8 cellular contexts compared by ENCODE assay signal in genomic region chr17:55527520-55528118, GRCh38. TPM values are rescaled to one million over a fixed set of nuclear protein-coding genes. Genes with fewer than 3 reads are reported as not detected.
A peak's percentile ranks its signal among the peaks of the same experiment; 100 is the strongest.
DNase-seq lines count a peak whose midpoint lies in the region; ATAC-seq and TF ChIP-seq lines count a peak whose summit lies in the region.

No MANE protein-coding gene starts in this region.

- H3K27me3 Mint-ChIP-seq in immature natural killer cell (ENCODE audit: low read depth in 3 of 3): peaks cover 1 to 5% (median 3%) of the 10 kb centered on the region in 3 donors

- no peaks in the 10 kb centered on the region for H3K9me3 Mint-ChIP-seq in immature natural killer cell

- peak; percentile 75 for TF ChIP-seq CTCF in retinal pigment epithelial cell (conservative IDR thresholded peaks at IDR 0.05; ENCODE audit: low read depth, low read length)

- H3K27ac Mint-ChIP-seq in immature natural killer cell: no peak overlapping the region

- DNase-seq in ELR (ENCODE audit: low read depth) (peak; percentile 55), LHCN-M2 (ENCODE audit: low read depth) (peak; percentile 41), SKM-1 (lab: John Stamatoyannopoulos, UW; ENCODE audit: unreplicated experiment) (peak; percentile 16), glomerular visceral epithelial cell (ENCODE audit: extremely low spot score) (peak; percentile 6), retinal pigment epithelial cell (ENCODE audit: low read depth) (no peak), activated gamma-delta T cell (lab: John Stamatoyannopoulos, UW) (no peak), immature natural killer cell (no peak)

- ATAC-seq in HG03045 (IDR thresholded peaks at IDR 0.05; ENCODE audit: unreplicated experiment): no peak

- H3K4me3 ChIP-seq in retinal pigment epithelial cell (ENCODE audit: low read length): no peak overlapping the region

- no peaks in the 10 kb centered on the region for H3K4me1 Mint-ChIP-seq in immature natural killer cell

- no peak overlapping the region for H3K4me3 Mint-ChIP-seq in immature natural killer cell

- H3K36me3 Mint-ChIP-seq in immature natural killer cell: no peaks in the 10 kb centered on the region

RNA-seq across cellular contexts. Expression of gene SMIM36, which starts 16.4 kb away (rescaled TPM):
- not detected in 2 replicates for total RNA-seq in LHCN-M2 (2014; rRNA removed)
- not detected for polyA plus RNA-seq in LHCN-M2 (2012)
- not detected for polyA plus RNA-seq in immature natural killer cell

Comparison
In these comparisons a context has a peak if more than half of its experiments do, and no peak if none do; other contexts are left out.
1. DNase-seq: peak in ELR (single experiment), LHCN-M2 (single experiment), SKM-1 (single experiment) and glomerular visceral epithelial cell (single experiment); none in retinal pigment epithelial cell (single experiment), activated gamma-delta T cell (single experiment) and immature natural killer cell (0 of 3).